In the genomic region with DNA sequence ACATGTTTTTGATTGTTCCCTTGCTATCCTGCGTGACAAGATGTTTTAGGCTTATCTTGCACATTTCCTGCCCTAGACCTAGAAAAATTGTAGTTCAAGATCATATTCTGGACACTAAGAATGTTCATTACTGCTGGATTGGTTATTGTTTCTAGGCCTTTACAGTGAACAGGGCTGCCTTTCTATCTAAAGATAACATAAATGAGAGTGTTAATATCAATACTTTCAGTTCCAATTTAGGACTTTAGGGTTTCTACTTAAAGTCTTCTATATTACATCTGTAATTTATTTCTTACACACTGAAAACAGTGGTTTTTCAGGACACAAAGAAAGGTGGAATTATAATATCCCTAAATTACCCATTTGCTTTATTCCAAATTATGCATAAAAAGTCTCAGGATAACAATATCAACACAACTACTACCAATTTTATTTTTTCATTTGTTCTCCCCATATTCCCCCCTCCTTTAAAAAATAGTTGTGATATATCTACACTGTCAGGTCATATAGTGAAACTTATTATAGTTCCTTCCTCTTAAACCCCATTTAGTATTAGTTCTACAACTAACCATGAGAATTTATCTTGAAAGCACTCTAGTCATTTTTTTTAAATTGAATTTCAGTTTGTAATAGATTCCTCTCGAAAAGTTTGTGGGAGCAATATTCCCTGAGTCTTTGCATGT, we compare ENCODE assay signal across 21 cellular contexts.
DNase-seq lines count a peak whose midpoint lies in the region; ATAC-seq and TF ChIP-seq lines count a peak whose summit lies in the region.
"Had no signal": no experiment of that assay in that cellular context is flagged by ENCODE, and none has a peak within 500 bp of the region (broad histone marks: within the 10 kb centered on the region; RNA-seq: fewer than 3 reads in every experiment).

No MANE protein-coding gene starts in this region.

- peaks cover 3% of the 10 kb centered on the region for H3K9me3 Mint-ChIP-seq in natural killer cell treated with Interleukin-12 subunit alpha and Interleukin-12 subunit beta and Interleukin-15 and Interleukin-18, amount 100 ng/mL, for 72 hours
- H3K9me3 Mint-ChIP-seq: activated CD8-positive, alpha-beta T cell treated with anti-CD3 and anti-CD28 coated beads for 36 hours; activated naive CD4-positive, alpha-beta T cell treated with anti-CD3 and anti-CD28 coated beads, Interleukin-2, amount 50 U/mL, for 24 hours; type B pancreatic cell had no signal

- no peak overlapping the region for H2AFZ ChIP-seq in GM23248

- 81 to 90% methylated on average over 2 of the region's 2 CpGs for WGBS in GM23248 (ENCODE audit: low coverage in 1 of 2, low lambda C conversion rate in 2 of 2, missing lambda C conversion rate in 2 of 2), 2 experiments

- no peak overlapping the region for H3K27ac ChIP-seq in GM23248
- H3K27ac ChIP-seq: pancreas, sigmoid colon, stomach had no signal

- H3K9ac ChIP-seq in GM23248, result no peak overlapping the region

- no peaks in the 10 kb centered on the region for H3K9me2 ChIP-seq in GM23248 (ENCODE audit: insufficient read depth)

- H3K27ac Mint-ChIP-seq in natural killer cell treated with Interleukin-12 subunit alpha and Interleukin-12 subunit beta and Interleukin-15 and Interleukin-18, amount 100 ng/mL, for 72 hours, result no peak overlapping the region
- H3K27ac Mint-ChIP-seq: activated CD8-positive, alpha-beta T cell treated with anti-CD3 and anti-CD28 coated beads for 36 hours; activated naive CD4-positive, alpha-beta T cell treated with anti-CD3 and anti-CD28 coated beads, Interleukin-2, amount 50 U/mL, for 24 hours; CD4-positive, CD25-positive, alpha-beta regulatory T cell; type B pancreatic cell had no signal

- H3K4me3 Mint-ChIP-seq in natural killer cell treated with Interleukin-12 subunit alpha and Interleukin-12 subunit beta and Interleukin-15 and Interleukin-18, amount 100 ng/mL, for 72 hours, result no peak overlapping the region
- H3K4me3 Mint-ChIP-seq: activated CD8-positive, alpha-beta T cell treated with anti-CD3 and anti-CD28 coated beads for 36 hours; activated naive CD4-positive, alpha-beta T cell treated with anti-CD3 and anti-CD28 coated beads, Interleukin-2, amount 50 U/mL, for 24 hours; CD4-positive, CD25-positive, alpha-beta regulatory T cell; type B pancreatic cell had no signal

- H3K27me3 ChIP-seq in GM23248 (replicated peaks; ENCODE audit: insufficient read depth), result no peaks in the 10 kb centered on the region
- H3K27me3 ChIP-seq: pancreas, sigmoid colon, stomach had no signal

- H3K4me2 ChIP-seq in GM23248 (ENCODE audit: unreplicated experiment), result no peak overlapping the region

- peak; percentile 46 for DNase-seq in GM12865 (ENCODE audit: low read depth)
- no peak for DNase-seq in natural killer cell treated with Interleukin-12 subunit alpha and Interleukin-12 subunit beta and Interleukin-15 and Interleukin-18, amount 100 ng/mL, for 72 hours (ENCODE audit: low spot score)
- DNase-seq in stimulated activated CD8-positive, alpha-beta memory T cell treated with anti-CD3 and anti-CD28 coated beads, Interleukin-4, amount 100 ng/mL, for 48 hours, result no peak
- DNase-seq in Right ventricle myocardium inferior (ENCODE audit: missing footprints), result no peak
- DNase-seq in GM23248, result no peak
- DNase-seq: activated CD8-positive, alpha-beta T cell treated with anti-CD3 and anti-CD28 coated beads for 36 hours; activated T-cell treated with anti-CD3 and anti-CD28 coated beads, Interleukin-2, amount 50 U/mL, for 48 hours; CD4-positive, CD25-positive, alpha-beta regulatory T cell; DMS53; islet precursor cell; KBM-7; NCI-H2029 treated with DMSO at 0.1 percent for 48 hours; NCI-H510A; pancreas; sigmoid colon; stomach had no signal

- H3K4me3 ChIP-seq in GM12865 (ENCODE audit: low read depth, low read length) (no peak overlapping the region), GM23248 (no peak overlapping the region)
- H3K4me3 ChIP-seq: pancreas, sigmoid colon, stomach had no signal

- in situ Hi-C loops in GM23248 (cut with MboI), result no loop called here

- no peaks in the 10 kb centered on the region for H4K20me1 ChIP-seq in GM23248 (ENCODE audit: insufficient read depth)

- ATAC-seq in GM19328 (IDR thresholded peaks at IDR 0.05; ENCODE audit: unreplicated experiment), result peak; percentile 43
- peak; percentile 44 for ATAC-seq in HG02798 (IDR thresholded peaks at IDR 0.05; ENCODE audit: poor library complexity, unreplicated experiment)
- ATAC-seq in HG03469 (IDR thresholded peaks at IDR 0.05; ENCODE audit: unreplicated experiment), result peak; percentile 41
- ATAC-seq in natural killer cell treated with Interleukin-12 subunit alpha and Interleukin-12 subunit beta and Interleukin-15 and Interleukin-18, amount 100 ng/mL, for 72 hours, result no peak
- no peak for ATAC-seq in Right ventricle myocardium inferior
- ATAC-seq: activated CD8-positive, alpha-beta T cell treated with anti-CD3 and anti-CD28 coated beads for 36 hours; pancreas had no signal

- no peaks in the 10 kb centered on the region for H3K4me1 ChIP-seq in GM23248 (ENCODE audit: insufficient read depth)
- H3K4me1 ChIP-seq: pancreas, sigmoid colon, stomach had no signal

- no peaks in the 10 kb centered on the region for H3K79me2 ChIP-seq in GM23248 (ENCODE audit: insufficient read depth)

- no peaks in the 10 kb centered on the region for H3K4me1 Mint-ChIP-seq in natural killer cell treated with Interleukin-12 subunit alpha and Interleukin-12 subunit beta and Interleukin-15 and Interleukin-18, amount 100 ng/mL, for 72 hours (ENCODE audit: low read depth in 2 of 2)
- H3K4me1 Mint-ChIP-seq: activated naive CD4-positive, alpha-beta T cell treated with anti-CD3 and anti-CD28 coated beads, Interleukin-2, amount 50 U/mL, for 24 hours had no signal

- H3K9me3 ChIP-seq in GM23248 (ENCODE audit: low read depth), result no peaks in the 10 kb centered on the region
- H3K9me3 ChIP-seq: pancreas, sigmoid colon had no signal

- no peaks in the 10 kb centered on the region for H3K36me3 Mint-ChIP-seq in natural killer cell treated with Interleukin-12 subunit alpha and Interleukin-12 subunit beta and Interleukin-15 and Interleukin-18, amount 100 ng/mL, for 72 hours
- H3K36me3 Mint-ChIP-seq: activated naive CD4-positive, alpha-beta T cell treated with anti-CD3 and anti-CD28 coated beads, Interleukin-2, amount 50 U/mL, for 24 hours; CD4-positive, CD25-positive, alpha-beta regulatory T cell; type B pancreatic cell had no signal

- TF ChIP-seq CTCF in GM12865 (IDR thresholded peaks at IDR 0.05; ENCODE audit: insufficient read depth, low read depth, low read length, missing control alignments), result no peak

- H3K36me3 ChIP-seq in GM23248 (ENCODE audit: low read depth), result no peaks in the 10 kb centered on the region
- H3K36me3 ChIP-seq: pancreas, sigmoid colon, stomach had no signal

- no peaks in the 10 kb centered on the region for H3F3A ChIP-seq in GM23248 (ENCODE audit: insufficient read depth)

- H3K27me3 Mint-ChIP-seq in natural killer cell treated with Interleukin-12 subunit alpha and Interleukin-12 subunit beta and Interleukin-15 and Interleukin-18, amount 100 ng/mL, for 72 hours, result peaks cover 0 to 2% of the 10 kb centered on the region in 2 donors
- H3K27me3 Mint-ChIP-seq: activated CD8-positive, alpha-beta T cell treated with anti-CD3 and anti-CD28 coated beads for 36 hours; CD4-positive, CD25-positive, alpha-beta regulatory T cell; type B pancreatic cell had no signal

- intact Hi-C loops in Right ventricle myocardium inferior (cut with DNase I), result no loop called here

Comparison
In these comparisons a context has a peak if more than half of its experiments do, and no peak if none do; other contexts are left out.
1. ATAC-seq: peak in GM19328 (single experiment), HG02798 (single experiment) and HG03469 (single experiment); none in natural killer cell treated with Interleukin-12 subunit alpha and Interleukin-12 subunit beta and Interleukin-15 and Interleukin-18, amount 100 ng/mL, for 72 hours (0 of 2) and Right ventricle myocardium inferior (single experiment).